In genomic region chr20:19944772-19945459, GRCh38 we compare ENCODE assay signal across 9 cellular contexts.
DNase-seq lines count a peak whose midpoint lies in the region; ATAC-seq and TF ChIP-seq lines count a peak whose summit lies in the region.
"Had no signal": no experiment of that assay in that cellular context is flagged by ENCODE, and none has a peak within 500 bp of the region (broad histone marks: within the 10 kb centered on the region; RNA-seq: fewer than 3 reads in every experiment).

No MANE protein-coding gene starts in this region.

- H3K27me3 Mint-ChIP-seq in activated T-cell treated with anti-CD3 and anti-CD28 coated beads, Interleukin-2, amount 50 U/mL, for 72 hours (ENCODE audit: low read depth): peaks cover 14% of the 10 kb centered on the region
- H3K27me3 Mint-ChIP-seq in naive thymus-derived CD8-positive, alpha-beta T cell: peaks cover 2 to 45% (median 18%) of the 10 kb centered on the region in 5 donors

- peak overlapping the region; percentile 12 to 54 for H3K4me3 Mint-ChIP-seq in activated T-cell treated with anti-CD3 and anti-CD28 coated beads, Interleukin-2, amount 50 U/mL, for 72 hours
- H3K4me3 Mint-ChIP-seq in naive thymus-derived CD8-positive, alpha-beta T cell: no peak overlapping the region
- H3K4me3 Mint-ChIP-seq: IgD-negative memory B cell had no signal

- H3K27ac Mint-ChIP-seq in activated T-cell treated with anti-CD3 and anti-CD28 coated beads, Interleukin-2, amount 50 U/mL, for 72 hours: peak overlapping the region; percentile 14
- no peak overlapping the region for H3K27ac Mint-ChIP-seq in naive thymus-derived CD8-positive, alpha-beta T cell
- H3K27ac Mint-ChIP-seq: IgD-negative memory B cell had no signal

- no peaks in the 10 kb centered on the region for H3K27me3 ChIP-seq in upper lobe of right lung

- ATAC-seq in activated T-cell treated with anti-CD3 and anti-CD28 coated beads, Interleukin-2, amount 50 U/mL, for 72 hours (replicated peaks in 1 of 2): peak; percentile 85 to 86
- ATAC-seq in left lobe of liver: peak; percentile 90
- ATAC-seq in upper lobe of right lung: no peak
- no peak for ATAC-seq in naive thymus-derived CD8-positive, alpha-beta T cell

- H3K4me3 ChIP-seq in upper lobe of right lung: no peak overlapping the region

- H3K9me3 Mint-ChIP-seq in activated T-cell treated with anti-CD3 and anti-CD28 coated beads, Interleukin-2, amount 50 U/mL, for 72 hours: no peaks in the 10 kb centered on the region
- H3K9me3 Mint-ChIP-seq in naive thymus-derived CD8-positive, alpha-beta T cell: no peaks in the 10 kb centered on the region
- H3K9me3 Mint-ChIP-seq: IgD-negative memory B cell had no signal

- H3K36me3 ChIP-seq in upper lobe of right lung: peaks cover 7% of the 10 kb centered on the region

- peaks cover 19% of the 10 kb centered on the region for H3K4me1 Mint-ChIP-seq in activated T-cell treated with anti-CD3 and anti-CD28 coated beads, Interleukin-2, amount 50 U/mL, for 72 hours (ENCODE audit: low read depth)
- H3K4me1 Mint-ChIP-seq in naive thymus-derived CD8-positive, alpha-beta T cell: peaks cover 0 to 32% (median 0%) of the 10 kb centered on the region in 4 donors

- no peaks in the 10 kb centered on the region for H3K9me3 ChIP-seq in upper lobe of right lung

- peaks cover 56% of the 10 kb centered on the region for H3K4me1 ChIP-seq in upper lobe of right lung

- no peaks in the 10 kb centered on the region for H3K36me3 Mint-ChIP-seq in activated T-cell treated with anti-CD3 and anti-CD28 coated beads, Interleukin-2, amount 50 U/mL, for 72 hours (ENCODE audit: insufficient read depth in 2 of 2)
- no peaks in the 10 kb centered on the region for H3K36me3 Mint-ChIP-seq in naive thymus-derived CD8-positive, alpha-beta T cell

- peak; percentile 35 to 41 (median 36) for DNase-seq in stimulated activated CD4-positive, alpha-beta T cell treated with anti-CD3 and anti-CD28 coated beads, Interleukin-12 subunit alpha, Interleukin-12 subunit beta, amount 100 ng/mL, for 48 hours (ENCODE audit: low read depth in 2 of 3, low spot score in 1 of 3)
- no peak for DNase-seq in stimulated activated CD4-positive, alpha-beta T cell treated with anti-CD3 and anti-CD28 coated beads, Interleukin-4, amount 100 ng/mL, for 4 hours
- DNase-seq in activated T-cell treated with anti-CD3 and anti-CD28 coated beads, Interleukin-2, amount 50 U/mL, for 72 hours: peak; percentile 45 to 49
- DNase-seq in left lobe of liver (ENCODE audit: low spot score) (peak; percentile 54), upper lobe of right lung (no peak), NCI-H1436 treated with DMSO at 0.1 percent for 48 hours (lab: John Stamatoyannopoulos, UW) (no peak), NCI-H146 treated with DMSO at 0.1 percent for 48 hours (lab: John Stamatoyannopoulos, UW; ENCODE audit: unreplicated experiment) (no peak)
- DNase-seq in naive thymus-derived CD8-positive, alpha-beta T cell: no peak

- intact Hi-C loops in upper lobe of right lung (cut with DNase I): no loop called here

- no peak for TF ChIP-seq CTCF in upper lobe of right lung (IDR thresholded peaks at IDR 0.05)

- POLR2A ChIA-PET in naive thymus-derived CD8-positive, alpha-beta T cell (lab: Charles Lee): no interaction called here

- H3K27ac ChIP-seq in upper lobe of right lung: peak overlapping the region; percentile 60

Comparison
In these comparisons a context has a peak if more than half of its experiments do, and no peak if none do; other contexts are left out.
1. DNase-seq: peak in stimulated activated CD4-positive, alpha-beta T cell treated with anti-CD3 and anti-CD28 coated beads, Interleukin-12 subunit alpha, Interleukin-12 subunit beta, amount 100 ng/mL, for 48 hours (3 of 3), activated T-cell treated with anti-CD3 and anti-CD28 coated beads, Interleukin-2, amount 50 U/mL, for 72 hours (2 of 2) and left lobe of liver (single experiment); none in stimulated activated CD4-positive, alpha-beta T cell treated with anti-CD3 and anti-CD28 coated beads, Interleukin-4, amount 100 ng/mL, for 4 hours (0 of 2), upper lobe of right lung (single experiment), NCI-H1436 treated with DMSO at 0.1 percent for 48 hours (single experiment), naive thymus-derived CD8-positive, alpha-beta T cell (0 of 10) and NCI-H146 treated with DMSO at 0.1 percent for 48 hours (single experiment).
2. ATAC-seq: peak in activated T-cell treated with anti-CD3 and anti-CD28 coated beads, Interleukin-2, amount 50 U/mL, for 72 hours (2 of 2) and left lobe of liver (single experiment); none in upper lobe of right lung (single experiment) and naive thymus-derived CD8-positive, alpha-beta T cell (0 of 2).
3. H3K4me3 Mint-ChIP-seq: peak in activated T-cell treated with anti-CD3 and anti-CD28 coated beads, Interleukin-2, amount 50 U/mL, for 72 hours (2 of 2); none in naive thymus-derived CD8-positive, alpha-beta T cell (0 of 10).